21 cellular contexts compared by ENCODE assay signal in genomic region chr15:100717596-100717995, GRCh38.
DNase-seq lines count a peak whose midpoint lies in the region; ATAC-seq and TF ChIP-seq lines count a peak whose summit lies in the region.
"Had no signal": no experiment of that assay in that cellular context is flagged by ENCODE, and none has a peak within 500 bp of the region (broad histone marks: within the 10 kb centered on the region; RNA-seq: fewer than 3 reads in every experiment).

No MANE protein-coding gene starts in this region.

- ATAC-seq in activated CD8-positive, alpha-beta memory T cell treated with anti-CD3 and anti-CD28 coated beads, Interleukin-2, amount 10 ng/mL, durations not matched to agents 7 days and 5 days = no peak
- ATAC-seq in Panc1 = no peak
- ATAC-seq in stimulated activated naive CD8-positive, alpha-beta T cell treated with anti-CD3 and anti-CD28 coated beads, Interleukin-15, Interleukin-2, amounts not matched to agents 100 U/mL and 50 U/mL, for 24 hours = no peak
- ATAC-seq: GM23338 had no signal

- no peak for TF ChIP-seq EP300 in sigmoid colon (IDR thresholded peaks at IDR 0.05)

- H3K27ac ChIP-seq in Panc1 (ENCODE audit: low read length) (peak overlapping the region; percentile 53; the same call in 1 of the 2 replicates), sigmoid colon (no peak overlapping the region)
- H3K27ac ChIP-seq: 22Rv1, Peyer's patch had no signal

- H3K27me3 ChIP-seq in Panc1 (ENCODE audit: control insufficient read depth, insufficient read depth, low read length) = no peaks in the 10 kb centered on the region
- H3K27me3 ChIP-seq in sigmoid colon = no peaks in the 10 kb centered on the region
- H3K27me3 ChIP-seq: BE2C, Peyer's patch had no signal

- no peak overlapping the region for H3K4me3 Mint-ChIP-seq in activated CD8-positive, alpha-beta memory T cell treated with anti-CD3 and anti-CD28 coated beads, Interleukin-2, amount 10 ng/mL, durations not matched to agents 7 days and 5 days
- H3K4me3 Mint-ChIP-seq: CD4-positive, CD25-positive, alpha-beta regulatory T cell; GM23338 had no signal

- POLR2A ChIA-PET in Panc1 (lab: Charles Lee) = no interaction called here

- no peaks in the 10 kb centered on the region for H3K36me3 Mint-ChIP-seq in activated CD8-positive, alpha-beta memory T cell treated with anti-CD3 and anti-CD28 coated beads, Interleukin-2, amount 10 ng/mL, durations not matched to agents 7 days and 5 days
- H3K36me3 Mint-ChIP-seq: CD4-positive, CD25-positive, alpha-beta regulatory T cell had no signal

- H3K4me1 ChIP-seq in Panc1 (ENCODE audit: control insufficient read depth, insufficient read depth, low read length) = peaks cover 42% of the 10 kb centered on the region
- peaks cover 5 to 36% (median 28%) of the 10 kb centered on the region in 4 donors for H3K4me1 ChIP-seq in sigmoid colon

- H3K4me3 ChIP-seq in Panc1 (ENCODE audit: low read depth in 2 of 2, low read length in 2 of 2) (no peak overlapping the region), sigmoid colon (no peak overlapping the region)
- H3K4me3 ChIP-seq: GM23338, Peyer's patch had no signal

- TF ChIP-seq CTCF in Panc1 (IDR thresholded peaks at IDR 0.05) = no peak
- no peak for TF ChIP-seq CTCF in sigmoid colon (IDR thresholded peaks at IDR 0.05)

- CTCF ChIA-PET in activated CD8-positive, alpha-beta memory T cell treated with anti-CD3 and anti-CD28 coated beads, Interleukin-2, amount 10 ng/mL, durations not matched to agents 7 days and 5 days (lab: Charles Lee) = no interaction called here
- CTCF ChIA-PET in Panc1 (lab: Charles Lee) = no interaction called here

- DNase-seq in activated CD8-positive, alpha-beta memory T cell treated with anti-CD3 and anti-CD28 coated beads for 24 hours = peak; percentile 26
- no peak for DNase-seq in activated CD8-positive, alpha-beta memory T cell treated with anti-CD3 and anti-CD28 coated beads, Interleukin-2, amount 10 ng/mL, durations not matched to agents 7 days and 5 days
- DNase-seq in Panc1 (ENCODE audit: low read depth, low spot score) (no peak), ecto neural progenitor cell (ENCODE audit: low spot score) (peak; percentile 18), sigmoid colon (peak; percentile 49), AML-193 (lab: John Stamatoyannopoulos, UW) (no peak), MV-4-11 (lab: John Stamatoyannopoulos, UW) (no peak)
- DNase-seq in stimulated activated naive CD8-positive, alpha-beta T cell treated with anti-CD3 and anti-CD28 coated beads, Interleukin-15, Interleukin-2, amounts not matched to agents 100 U/mL and 50 U/mL, for 24 hours = no peak
- DNase-seq: BE2C; CD4-positive, CD25-positive, alpha-beta regulatory T cell; COR-L47; GF-D8; Kasumi-1; MM.1S; NCI-H1105; NCI-H1694; NCI-H526; Peyer's patch; Right ventricle myocardium superior had no signal

- H3K36me3 ChIP-seq in Panc1 (ENCODE audit: control insufficient read depth, insufficient read depth, low read length) (no peaks in the 10 kb centered on the region), sigmoid colon (no peaks in the 10 kb centered on the region)
- H3K36me3 ChIP-seq: BE2C, Peyer's patch had no signal

- H3K4me1 Mint-ChIP-seq in activated CD8-positive, alpha-beta memory T cell treated with anti-CD3 and anti-CD28 coated beads, Interleukin-2, amount 10 ng/mL, durations not matched to agents 7 days and 5 days = no peaks in the 10 kb centered on the region
- H3K4me1 Mint-ChIP-seq: CD4-positive, CD25-positive, alpha-beta regulatory T cell; GM23338 had no signal

- 87 to 88% methylated on average over 2 of the region's 2 CpGs for WGBS in sigmoid colon, 2 donors

- H3K27ac Mint-ChIP-seq in activated CD8-positive, alpha-beta memory T cell treated with anti-CD3 and anti-CD28 coated beads, Interleukin-2, amount 10 ng/mL, durations not matched to agents 7 days and 5 days = no peak overlapping the region
- H3K27ac Mint-ChIP-seq: GM23338 had no signal

- H3K9me3 ChIP-seq in Panc1 (ENCODE audit: control insufficient read depth, insufficient read depth, low read depth, low read length) (no peaks in the 10 kb centered on the region), sigmoid colon (no peaks in the 10 kb centered on the region)
- H3K9me3 ChIP-seq: BE2C, Peyer's patch had no signal

- no TSS peak for BruUV-seq in Panc1 (replicated peaks; lab: Mats Ljungman, UMichigan)

- TF ChIP-seq POLR2A in sigmoid colon (IDR thresholded peaks at IDR 0.05) = no peak

- no peaks in the 10 kb centered on the region for H3K9me3 Mint-ChIP-seq in activated CD8-positive, alpha-beta memory T cell treated with anti-CD3 and anti-CD28 coated beads, Interleukin-2, amount 10 ng/mL, durations not matched to agents 7 days and 5 days (ENCODE audit: low read depth)
- H3K9me3 Mint-ChIP-seq: GM23338 had no signal

- in situ Hi-C loops in Panc1 (cut with HindIII; ENCODE audit: low pct_unique_long_range_greater_than_20kb, low sequenced_read_pairs) = no loop called here

- intact Hi-C loops in Panc1 (cut with micrococcal nuclease; ENCODE audit: unreplicated experiment) (no loop called here), sigmoid colon (cut with DNase I) (no loop called here)

- H3K27me3 Mint-ChIP-seq in activated CD8-positive, alpha-beta memory T cell treated with anti-CD3 and anti-CD28 coated beads, Interleukin-2, amount 10 ng/mL, durations not matched to agents 7 days and 5 days = no peaks in the 10 kb centered on the region
- H3K27me3 Mint-ChIP-seq: CD4-positive, CD25-positive, alpha-beta regulatory T cell had no signal

Comparison
In these comparisons a context has a peak if more than half of its experiments do, and no peak if none do; other contexts are left out.
1. DNase-seq: peak in activated CD8-positive, alpha-beta memory T cell treated with anti-CD3 and anti-CD28 coated beads for 24 hours (single experiment), ecto neural progenitor cell (single experiment) and sigmoid colon (single experiment); none in activated CD8-positive, alpha-beta memory T cell treated with anti-CD3 and anti-CD28 coated beads, Interleukin-2, amount 10 ng/mL, durations not matched to agents 7 days and 5 days (single experiment), Panc1 (single experiment), AML-193 (0 of 2), stimulated activated naive CD8-positive, alpha-beta T cell treated with anti-CD3 and anti-CD28 coated beads, Interleukin-15, Interleukin-2, amounts not matched to agents 100 U/mL and 50 U/mL, for 24 hours (single experiment) and MV-4-11 (single experiment).